ENCODE assay signal across 9 cellular contexts in genomic region chr18:11994346-11994707, GRCh38. TPM values are rescaled to one million over a fixed set of nuclear protein-coding genes. Genes with fewer than 3 reads are reported as not detected.
DNase-seq lines count a peak whose midpoint lies in the region; ATAC-seq, FAIRE-seq and TF ChIP-seq lines count a peak whose summit lies in the region.
"Had no signal": no experiment of that assay in that cellular context is flagged by ENCODE, and none has a peak within 500 bp of the region (broad histone marks: within the 10 kb centered on the region; RNA-seq: fewer than 3 reads in every experiment).

No MANE protein-coding gene starts in this region.

- H3K9me3 ChIP-seq in A549 (no peaks in the 10 kb centered on the region), HUES48 (ENCODE audit: control insufficient read depth, insufficient read depth, low read length) (no peaks in the 10 kb centered on the region), mucosa of rectum (ENCODE audit: control insufficient read depth in 2 of 2, low read length in 2 of 2) (no peaks in the 10 kb centered on the region)

- no peak for TF ChIP-seq CTCF in A549 (IDR thresholded peaks at IDR 0.05)

- DNase-seq in A549 (ENCODE audit: low read depth in 1 of 2, low spot score in 1 of 2) = peak; percentile 23 to 62
- DNase-seq in NCI-H510A treated with DMSO at 0.1 percent for 48 hours (lab: John Stamatoyannopoulos, UW) = no peak
- DNase-seq in NCI-H2029 treated with DMSO at 0.1 percent for 48 hours (lab: John Stamatoyannopoulos, UW) = no peak
- no peak for DNase-seq in cerebellar cortex (ENCODE audit: low spot score)
- DNase-seq: NCI-H1092 had no signal

- no peak overlapping the region for H3K9ac ChIP-seq in HUES48 (ENCODE audit: low read depth, low read length)
- H3K9ac ChIP-seq in mucosa of rectum (ENCODE audit: low read depth in 1 of 2, low read length in 2 of 2) = peak overlapping the region; percentile 45 to 56

- H3K27me3 ChIP-seq in HUES48 (ENCODE audit: control insufficient read depth, insufficient read depth, low read length) (no peaks in the 10 kb centered on the region), mucosa of rectum (ENCODE audit: control insufficient read depth in 2 of 2, insufficient read depth in 2 of 2, low read length in 2 of 2) (no peaks in the 10 kb centered on the region)

- no peak for FAIRE-seq in A549 (lab: Jason Lieb, UNC)

- H3K36me3 ChIP-seq in HUES48 (ENCODE audit: control insufficient read depth, insufficient read depth, low read length) = peaks cover 5% of the 10 kb centered on the region
- no peaks in the 10 kb centered on the region for H3K36me3 ChIP-seq in mucosa of rectum (ENCODE audit: control insufficient read depth in 2 of 2, insufficient read depth in 2 of 2, low read length in 2 of 2)

- ATAC-seq in A549 (peak; percentile 54 to 58), esophagus mucosa (peak; percentile 48), HG03521 (IDR thresholded peaks at IDR 0.05; ENCODE audit: unreplicated experiment) (no peak)

- peak overlapping the region; percentile 85 to 96 for H3K27ac ChIP-seq in A549
- H3K27ac ChIP-seq in HUES48 (ENCODE audit: low read depth, low read length) = peak overlapping the region; percentile 69
- peak overlapping the region; percentile 69 to 79 for H3K27ac ChIP-seq in mucosa of rectum (ENCODE audit: low read depth in 2 of 2, low read length in 2 of 2)

- CTCF ChIA-PET in A549 (lab: Yijun Ruan, JAX) = interaction anchor here (1.1 to 13.1 kb wide), 18 partner anchors 10 to 337 kb away, joined by 3 to 435 read pairs (median 11); partner anchors contain the start of gene IMPA2

- TF ChIP-seq RAD21 in A549 (conservative IDR thresholded peaks at IDR 0.05 in 1 of 2, IDR thresholded peaks at IDR 0.05 in 1 of 2) = no peak

- POLR2A ChIA-PET in A549 (lab: Yijun Ruan, JAX) = interaction anchor here (0.8 to 3.7 kb wide), 3 partner anchors 13 to 55 kb away, joined by 5 to 27 read pairs (median 11); partner anchors contain the start of gene IMPA2

- peak overlapping the region; percentile 19; the same call in 1 of the 3 replicates for H3K4me3 ChIP-seq in A549
- no peak overlapping the region for H3K4me3 ChIP-seq in HUES48 (ENCODE audit: low read depth, low read length)
- H3K4me3 ChIP-seq in mucosa of rectum (ENCODE audit: low read length in 2 of 2) = no peak overlapping the region

- H3K4me1 ChIP-seq in A549 (peaks cover 57% of the 10 kb centered on the region), HUES48 (ENCODE audit: control insufficient read depth, insufficient read depth, low read length) (peaks cover 25% of the 10 kb centered on the region), mucosa of rectum (ENCODE audit: control insufficient read depth in 2 of 2, insufficient read depth in 2 of 2, low read length in 2 of 2) (peaks cover 31 to 52% of the 10 kb centered on the region in 2 donors)

- TF ChIP-seq POLR2A in A549 (IDR thresholded peaks at IDR 0.05; ENCODE audit: low read length) = no peak

- H3K4me2 ChIP-seq in A549 = peak overlapping the region; percentile 79

- TF ChIP-seq EP300 in A549 (IDR thresholded peaks at IDR 0.05) = no peak

- WGBS in A549 (ENCODE audit: missing lambda C conversion rate) = 10% methylated on average over 4 of the region's 4 CpGs

TF ChIP-seq in A549, 52 proteins besides CTCF, POLR2A, EP300 and RAD21:
- no peak for TF ChIP-seq MAZ (IDR thresholded peaks at IDR 0.05; ENCODE audit: borderline replicate concordance, low read depth, low read length)
- no peak for TF ChIP-seq REST (IDR thresholded peaks at IDR 0.05)
- no peak for TF ChIP-seq RNF2 (IDR thresholded peaks at IDR 0.05; ENCODE audit: borderline replicate concordance, low read depth)
- TF ChIP-seq CEBPB (IDR thresholded peaks at IDR 0.05) = 0 out of 4 replicates have a peak, but pooled peaks of 1 of the 2 experiments have one; percentile 22

RNA-seq across cellular contexts. Expression of gene IMPA2, which starts 13.0 kb away (rescaled TPM):
- polyA plus RNA-seq in A549 (2011; rRNA removed) (35.1 and 41.0 TPM in 2 replicates), A549 (2017; fragmentation: RNase III; extraction: RNeasy Plus Mini Kit Qiagen cat#74134 plus additional on column Dnase treatment) (50.9 to 75.6 TPM (median 65.3 TPM) in 3 replicates)
- 59.4 and 75.6 TPM in 2 replicates for polyA plus RNA-seq in A549 (2012; cell fraction: cytosol; rRNA removed)
- polyA plus RNA-seq in A549 (2012; cell fraction: nucleus; rRNA removed) = 72.3 and 88.3 TPM in 2 replicates
- 30.7 and 42.3 TPM in 2 replicates for polyA minus RNA-seq in A549 (2011; rRNA and poly(A)+ RNA removed)
- 140 TPM for total RNA-seq in esophagus mucosa

Comparison
In these comparisons a context has a peak if more than half of its experiments do, and no peak if none do; other contexts are left out.
1. DNase-seq: peak in A549 (2 of 2); none in NCI-H510A treated with DMSO at 0.1 percent for 48 hours (single experiment), NCI-H2029 treated with DMSO at 0.1 percent for 48 hours (single experiment) and cerebellar cortex (single experiment).
2. Peak in every context shown above with its lines, with median percentiles within 50 percentile points of each other: H3K27ac ChIP-seq.